9 cellular contexts compared by ENCODE assay signal in genomic region chr16:21159281-21159951, GRCh38. TPM values are rescaled to one million over a fixed set of nuclear protein-coding genes. Genes with fewer than 3 reads are reported as not detected.
DNase-seq lines count a peak whose midpoint lies in the region; ATAC-seq and TF ChIP-seq lines count a peak whose summit lies in the region.
"Had no signal": no experiment of that assay in that cellular context is flagged by ENCODE, and none has a peak within 500 bp of the region (broad histone marks: within the 10 kb centered on the region; RNA-seq: fewer than 3 reads in every experiment).

No MANE protein-coding gene starts in this region.

- CTCF ChIA-PET in Calu3 (lab: Charles Lee), result interaction anchor here (0.6 to 6.3 kb wide), 4 partner anchors 9 to 142 kb away, joined by 3 to 83 read pairs (median 15); no protein-coding TSS in a partner anchor

- H3K36me3 Mint-ChIP-seq in Calu3 (ENCODE audit: insufficient read depth, unreplicated experiment), result peaks cover 46% of the 10 kb centered on the region
- no peaks in the 10 kb centered on the region for H3K36me3 Mint-ChIP-seq in activated naive CD8-positive, alpha-beta T cell

- BruUV-seq in Calu3 (replicated peaks; lab: Mats Ljungman, UMichigan), result TSS peak; percentile 18

- no peaks in the 10 kb centered on the region for H3F3A ChIP-seq in Loucy (ENCODE audit: low read depth)

- H3K4me1 ChIP-seq in Loucy (ENCODE audit: insufficient read depth, low read length, poor library complexity, severe bottlenecking), result peaks cover 14% of the 10 kb centered on the region
- peaks cover 40% of the 10 kb centered on the region for H3K4me1 ChIP-seq in rectal smooth muscle tissue (ENCODE audit: control insufficient read depth, insufficient read depth, low read length)

- no peaks in the 10 kb centered on the region for H4K20me1 ChIP-seq in Loucy (ENCODE audit: insufficient read depth, low read length, poor library complexity, severe bottlenecking)

- H2AFZ ChIP-seq in Loucy (ENCODE audit: low read length), result peak overlapping the region; percentile 97

- no peaks in the 10 kb centered on the region for H3K9me3 ChIP-seq in Loucy (ENCODE audit: insufficient read depth, low read depth, low read length)

- H3K4me3 ChIP-seq in Loucy (ENCODE audit: low read length, poor library complexity, severe bottlenecking), result peak overlapping the region; percentile 85
- peak overlapping the region; percentile 81 for H3K4me3 ChIP-seq in rectal smooth muscle tissue (ENCODE audit: low read length)

- peak overlapping the region; percentile 97 for H3K4me2 ChIP-seq in Loucy (ENCODE audit: low read depth, low read length, poor library complexity, severe bottlenecking)

- ATAC-seq in left ventricle myocardium superior, result peak; percentile 50
- no peak for ATAC-seq in HG03432 (IDR thresholded peaks at IDR 0.05; ENCODE audit: unreplicated experiment)

- H3K9ac ChIP-seq in Loucy (ENCODE audit: low read depth, low read length, poor library complexity, severe bottlenecking) (peak overlapping the region; percentile 74), rectal smooth muscle tissue (ENCODE audit: low read length) (peak overlapping the region; percentile 45)

- H3K27ac Mint-ChIP-seq in Calu3 (ENCODE audit: unreplicated experiment), result peak overlapping the region; percentile 87
- no peak overlapping the region for H3K27ac Mint-ChIP-seq in activated naive CD8-positive, alpha-beta T cell

- H3K9me3 Mint-ChIP-seq in Calu3 (ENCODE audit: low read depth, unreplicated experiment), result no peaks in the 10 kb centered on the region
- no peaks in the 10 kb centered on the region for H3K9me3 Mint-ChIP-seq in activated naive CD8-positive, alpha-beta T cell (ENCODE audit: low read depth)

- H3K79me2 ChIP-seq in Loucy (ENCODE audit: insufficient read depth, low read length), result no peaks in the 10 kb centered on the region

- no peaks in the 10 kb centered on the region for H3K27me3 Mint-ChIP-seq in Calu3 (ENCODE audit: unreplicated experiment)
- H3K27me3 Mint-ChIP-seq in activated naive CD8-positive, alpha-beta T cell, result no peaks in the 10 kb centered on the region

- H3K27me3 ChIP-seq in Loucy (ENCODE audit: insufficient read depth, low read length, poor library complexity, severe bottlenecking), result no peaks in the 10 kb centered on the region
- no peaks in the 10 kb centered on the region for H3K27me3 ChIP-seq in rectal smooth muscle tissue (ENCODE audit: control insufficient read depth, insufficient read depth, low read length)

- no peaks in the 10 kb centered on the region for H3K9me2 ChIP-seq in Loucy (replicated peaks; ENCODE audit: low read depth, low read length)

- no peak for TF ChIP-seq CTCF in Calu3 (IDR thresholded peaks at IDR 0.05; ENCODE audit: unreplicated experiment)
- no peak for TF ChIP-seq CTCF in Loucy (conservative IDR thresholded peaks at IDR 0.05; ENCODE audit: low read length)

- peaks cover 42% of the 10 kb centered on the region for H3K4me1 Mint-ChIP-seq in Calu3 (ENCODE audit: low read depth, unreplicated experiment)
- H3K4me1 Mint-ChIP-seq in activated naive CD8-positive, alpha-beta T cell (ENCODE audit: low read depth), result peaks cover 19% of the 10 kb centered on the region

- DNase-seq in Calu3 (peak; percentile 80), left ventricle myocardium superior (peak; percentile 63), NCI-H1417 treated with DMSO at 0.1 percent for 48 hours (lab: John Stamatoyannopoulos, UW) (no peak)
- no peak for DNase-seq in NK-92 treated with Interleukin-12 subunit alpha and Interleukin-12 subunit beta, amount 100 ng/mL, for 24 hours (lab: John Stamatoyannopoulos, UW)

- no peaks in the 10 kb centered on the region for H3K36me3 ChIP-seq in Loucy (ENCODE audit: insufficient read depth, low read length)
- peaks cover 6% of the 10 kb centered on the region for H3K36me3 ChIP-seq in rectal smooth muscle tissue (ENCODE audit: control insufficient read depth, insufficient read depth, low read length)

- H3K27ac ChIP-seq in rectal smooth muscle tissue (ENCODE audit: low read depth, low read length), result peak overlapping the region; percentile 93

- peak overlapping the region; percentile 100 for H3K4me3 Mint-ChIP-seq in Calu3 (ENCODE audit: low read depth, unreplicated experiment)
- peak overlapping the region; percentile 88 for H3K4me3 Mint-ChIP-seq in activated naive CD8-positive, alpha-beta T cell

- intact Hi-C loops in Calu3 (cut with micrococcal nuclease; ENCODE audit: unreplicated experiment) (loop anchor here (5.0 kb wide), 2 partner anchors 307 to 1163 kb away; no protein-coding TSS in a partner anchor), left ventricle myocardium superior (cut with micrococcal nuclease) (no loop called here)

RNA-seq across cellular contexts. Expression of gene LDAF1, which starts 0.9 kb away (rescaled TPM):
- total RNA-seq in Calu3 (2022), result 46.7 and 50.1 TPM in 2 replicates
- 143 TPM for total RNA-seq in left ventricle myocardium superior

RNA-seq across cellular contexts. Expression of gene DNAH3, which starts 8.8 kb away (rescaled TPM):
- total RNA-seq in Calu3 (2022) (0.21 and 0.64 TPM in 2 replicates), left ventricle myocardium superior (1.1 TPM)
- total RNA-seq: pulmonary artery endothelial cell had no signal

RNA-seq across cellular contexts. Expression of gene ZP2, which starts 52.0 kb away (rescaled TPM):
- total RNA-seq in Calu3 (2022), result not detected in 2 replicates
- not detected for total RNA-seq in left ventricle myocardium superior
- total RNA-seq: pulmonary artery endothelial cell had no signal

Comparison
In these comparisons a context has a peak if more than half of its experiments do, and no peak if none do; other contexts are left out.
1. DNase-seq: peak in Calu3 (single experiment) and left ventricle myocardium superior (single experiment); none in NCI-H1417 treated with DMSO at 0.1 percent for 48 hours (single experiment) and NK-92 treated with Interleukin-12 subunit alpha and Interleukin-12 subunit beta, amount 100 ng/mL, for 24 hours (single experiment).